1 cellular context compared by ENCODE assay signal in the genomic region with DNA sequence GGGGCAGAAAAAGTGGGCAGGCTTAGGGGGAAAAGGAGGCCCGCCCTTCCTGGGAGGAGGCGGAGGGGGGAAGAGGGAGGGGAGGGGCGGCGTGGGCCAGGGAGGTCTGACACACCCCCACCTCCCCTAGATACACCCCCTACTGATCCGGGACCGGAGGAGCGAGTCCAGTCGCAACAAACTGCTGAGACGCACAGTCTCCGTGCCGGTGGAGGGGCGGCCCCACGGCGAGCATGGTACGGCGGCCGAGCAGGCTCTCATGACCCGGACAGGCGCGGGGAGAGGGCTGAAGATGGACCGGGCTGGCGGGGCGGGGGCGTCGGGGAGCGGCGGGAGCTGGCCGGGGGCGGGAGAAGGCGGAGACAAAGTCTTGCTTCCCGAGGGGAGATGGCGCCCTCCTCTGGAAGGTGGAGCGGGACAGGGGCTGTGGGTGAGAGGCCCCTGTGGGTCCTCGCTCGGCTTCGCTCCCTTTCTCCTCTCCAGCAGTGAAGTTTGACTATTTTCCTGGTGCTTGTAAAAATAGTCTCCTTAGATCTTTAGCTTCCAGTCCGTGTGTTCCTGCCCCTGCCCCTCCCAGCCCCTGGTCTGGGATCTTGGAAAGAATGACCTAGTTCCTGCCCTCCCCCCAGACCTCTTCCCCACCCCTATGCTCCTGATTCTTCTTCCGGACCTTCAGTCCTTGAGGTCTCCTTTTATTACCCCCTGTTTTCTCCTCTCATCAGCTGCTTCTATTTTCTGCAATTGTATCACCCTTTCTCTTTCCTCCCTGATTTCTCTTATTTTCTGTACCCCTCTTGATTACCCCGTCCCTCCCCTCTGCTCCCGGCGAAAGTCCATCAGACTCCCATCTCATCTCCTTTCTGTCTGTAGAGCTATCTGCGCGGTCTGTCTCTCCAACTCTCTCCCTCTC.
TF ChIP-seq lines count a peak whose summit lies in the region.

No MANE protein-coding gene starts in this region.

TF ChIP-seq in HepG2, 621 proteins besides CTCF, POLR2A, EP300 and RAD21 (continued from another document and continues in another):
- TF ChIP-seq, protein P1, sequence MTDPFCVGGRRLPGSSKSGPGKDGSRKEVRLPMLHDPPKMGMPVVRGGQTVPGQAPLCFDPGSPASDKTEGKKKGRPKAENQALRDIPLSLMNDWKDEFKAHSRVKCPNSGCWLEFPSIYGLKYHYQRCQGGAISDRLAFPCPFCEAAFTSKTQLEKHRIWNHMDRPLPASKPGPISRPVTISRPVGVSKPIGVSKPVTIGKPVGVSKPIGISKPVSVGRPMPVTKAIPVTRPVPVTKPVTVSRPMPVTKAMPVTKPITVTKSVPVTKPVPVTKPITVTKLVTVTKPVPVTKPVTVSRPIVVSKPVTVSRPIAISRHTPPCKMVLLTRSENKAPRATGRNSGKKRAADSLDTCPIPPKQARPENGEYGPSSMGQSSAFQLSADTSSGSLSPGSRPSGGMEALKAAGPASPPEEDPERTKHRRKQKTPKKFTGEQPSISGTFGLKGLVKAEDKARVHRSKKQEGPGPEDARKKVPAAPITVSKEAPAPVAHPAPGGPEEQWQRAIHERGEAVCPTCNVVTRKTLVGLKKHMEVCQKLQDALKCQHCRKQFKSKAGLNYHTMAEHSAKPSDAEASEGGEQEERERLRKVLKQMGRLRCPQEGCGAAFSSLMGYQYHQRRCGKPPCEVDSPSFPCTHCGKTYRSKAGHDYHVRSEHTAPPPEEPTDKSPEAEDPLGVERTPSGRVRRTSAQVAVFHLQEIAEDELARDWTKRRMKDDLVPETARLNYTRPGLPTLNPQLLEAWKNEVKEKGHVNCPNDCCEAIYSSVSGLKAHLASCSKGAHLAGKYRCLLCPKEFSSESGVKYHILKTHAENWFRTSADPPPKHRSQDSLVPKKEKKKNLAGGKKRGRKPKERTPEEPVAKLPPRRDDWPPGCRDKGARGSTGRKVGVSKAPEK (CRISPR knock-in tag; IDR thresholded peaks at IDR 0.05; ENCODE audit: borderline replicate concordance), result no peak
- no peak for TF ChIP-seq ZNF547 (CRISPR knock-in tag; IDR thresholded peaks at IDR 0.05)
- TF ChIP-seq ZNF451 (CRISPR knock-in tag; IDR thresholded peaks at IDR 0.05), result no peak
- peak; percentile 90 for TF ChIP-seq MAZ (IDR thresholded peaks at IDR 0.05; ENCODE audit: borderline replicate concordance, low read depth, low read length)
- peak; percentile 97 for TF ChIP-seq MAZ (CRISPR knock-in tag; IDR thresholded peaks at IDR 0.05; ENCODE audit: low read depth)
- TF ChIP-seq RNF2 (conservative IDR thresholded peaks at IDR 0.05; ENCODE audit: low read depth), result no peak
- TF ChIP-seq, protein P2, sequence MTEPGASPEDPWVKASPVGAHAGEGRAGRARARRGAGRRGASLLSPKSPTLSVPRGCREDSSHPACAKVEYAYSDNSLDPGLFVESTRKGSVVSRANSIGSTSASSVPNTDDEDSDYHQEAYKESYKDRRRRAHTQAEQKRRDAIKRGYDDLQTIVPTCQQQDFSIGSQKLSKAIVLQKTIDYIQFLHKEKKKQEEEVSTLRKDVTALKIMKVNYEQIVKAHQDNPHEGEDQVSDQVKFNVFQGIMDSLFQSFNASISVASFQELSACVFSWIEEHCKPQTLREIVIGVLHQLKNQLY (CRISPR knock-in tag; IDR thresholded peaks at IDR 0.05), result no peak
- no peak for TF ChIP-seq RBAK (CRISPR knock-in tag; IDR thresholded peaks at IDR 0.05)
- no peak for TF ChIP-seq ZNF703 (CRISPR knock-in tag; IDR thresholded peaks at IDR 0.05; ENCODE audit: borderline replicate concordance)
- TF ChIP-seq, protein P3, sequence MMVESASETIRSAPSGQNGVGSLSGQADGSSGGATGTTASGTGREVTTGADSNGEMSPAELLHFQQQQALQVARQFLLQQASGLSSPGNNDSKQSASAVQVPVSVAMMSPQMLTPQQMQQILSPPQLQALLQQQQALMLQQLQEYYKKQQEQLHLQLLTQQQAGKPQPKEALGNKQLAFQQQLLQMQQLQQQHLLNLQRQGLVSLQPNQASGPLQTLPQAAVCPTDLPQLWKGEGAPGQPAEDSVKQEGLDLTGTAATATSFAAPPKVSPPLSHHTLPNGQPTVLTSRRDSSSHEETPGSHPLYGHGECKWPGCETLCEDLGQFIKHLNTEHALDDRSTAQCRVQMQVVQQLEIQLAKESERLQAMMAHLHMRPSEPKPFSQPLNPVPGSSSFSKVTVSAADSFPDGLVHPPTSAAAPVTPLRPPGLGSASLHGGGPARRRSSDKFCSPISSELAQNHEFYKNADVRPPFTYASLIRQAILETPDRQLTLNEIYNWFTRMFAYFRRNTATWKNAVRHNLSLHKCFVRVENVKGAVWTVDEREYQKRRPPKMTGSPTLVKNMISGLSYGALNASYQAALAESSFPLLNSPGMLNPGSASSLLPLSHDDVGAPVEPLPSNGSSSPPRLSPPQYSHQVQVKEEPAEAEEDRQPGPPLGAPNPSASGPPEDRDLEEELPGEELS (CRISPR knock-in tag; IDR thresholded peaks at IDR 0.05), result 0 out of 2 replicates have a peak, but pooled peaks have one; percentile 31
- TF ChIP-seq ZNF333 (CRISPR knock-in tag; IDR thresholded peaks at IDR 0.05; ENCODE audit: borderline replicate concordance), result no peak
- peak; percentile 51; the same call in 1 of the 2 replicates for TF ChIP-seq KMT2B (CRISPR knock-in tag; IDR thresholded peaks at IDR 0.05)
- no peak for TF ChIP-seq ZNF460 (CRISPR knock-in tag; IDR thresholded peaks at IDR 0.05; ENCODE audit: borderline replicate concordance)
- TF ChIP-seq ZNF331 (CRISPR knock-in tag; IDR thresholded peaks at IDR 0.05), result peak; percentile 21; the same call in 1 of the 2 replicates
- TF ChIP-seq, protein P4, sequence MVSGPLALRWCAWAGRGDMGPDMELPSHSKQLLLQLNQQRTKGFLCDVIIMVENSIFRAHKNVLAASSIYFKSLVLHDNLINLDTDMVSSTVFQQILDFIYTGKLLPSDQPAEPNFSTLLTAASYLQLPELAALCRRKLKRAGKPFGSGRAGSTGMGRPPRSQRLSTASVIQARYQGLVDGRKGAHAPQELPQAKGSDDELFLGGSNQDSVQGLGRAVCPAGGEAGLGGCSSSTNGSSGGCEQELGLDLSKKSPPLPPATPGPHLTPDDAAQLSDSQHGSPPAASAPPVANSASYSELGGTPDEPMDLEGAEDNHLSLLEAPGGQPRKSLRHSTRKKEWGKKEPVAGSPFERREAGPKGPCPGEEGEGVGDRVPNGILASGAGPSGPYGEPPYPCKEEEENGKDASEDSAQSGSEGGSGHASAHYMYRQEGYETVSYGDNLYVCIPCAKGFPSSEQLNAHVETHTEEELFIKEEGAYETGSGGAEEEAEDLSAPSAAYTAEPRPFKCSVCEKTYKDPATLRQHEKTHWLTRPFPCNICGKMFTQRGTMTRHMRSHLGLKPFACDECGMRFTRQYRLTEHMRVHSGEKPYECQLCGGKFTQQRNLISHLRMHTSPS (CRISPR knock-in tag; IDR thresholded peaks at IDR 0.05; ENCODE audit: low read depth), result no peak
- no peak for TF ChIP-seq ZNF317 (CRISPR knock-in tag; IDR thresholded peaks at IDR 0.05)
- TF ChIP-seq KLF12 (CRISPR knock-in tag; IDR thresholded peaks at IDR 0.05; ENCODE audit: borderline replicate concordance), result no peak
- 0 out of 2 replicates have a peak, but pooled peaks have one; percentile 21 for TF ChIP-seq ZNF124 (CRISPR knock-in tag; IDR thresholded peaks at IDR 0.05)
- TF ChIP-seq ZNF614 (CRISPR knock-in tag; IDR thresholded peaks at IDR 0.05; ENCODE audit: borderline replicate concordance), result no peak
- TF ChIP-seq, protein P5, sequence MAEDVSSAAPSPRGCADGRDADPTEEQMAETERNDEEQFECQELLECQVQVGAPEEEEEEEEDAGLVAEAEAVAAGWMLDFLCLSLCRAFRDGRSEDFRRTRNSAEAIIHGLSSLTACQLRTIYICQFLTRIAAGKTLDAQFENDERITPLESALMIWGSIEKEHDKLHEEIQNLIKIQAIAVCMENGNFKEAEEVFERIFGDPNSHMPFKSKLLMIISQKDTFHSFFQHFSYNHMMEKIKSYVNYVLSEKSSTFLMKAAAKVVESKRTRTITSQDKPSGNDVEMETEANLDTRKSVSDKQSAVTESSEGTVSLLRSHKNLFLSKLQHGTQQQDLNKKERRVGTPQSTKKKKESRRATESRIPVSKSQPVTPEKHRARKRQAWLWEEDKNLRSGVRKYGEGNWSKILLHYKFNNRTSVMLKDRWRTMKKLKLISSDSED (CRISPR knock-in tag; IDR thresholded peaks at IDR 0.05), result no peak
- TF ChIP-seq, protein P6, sequence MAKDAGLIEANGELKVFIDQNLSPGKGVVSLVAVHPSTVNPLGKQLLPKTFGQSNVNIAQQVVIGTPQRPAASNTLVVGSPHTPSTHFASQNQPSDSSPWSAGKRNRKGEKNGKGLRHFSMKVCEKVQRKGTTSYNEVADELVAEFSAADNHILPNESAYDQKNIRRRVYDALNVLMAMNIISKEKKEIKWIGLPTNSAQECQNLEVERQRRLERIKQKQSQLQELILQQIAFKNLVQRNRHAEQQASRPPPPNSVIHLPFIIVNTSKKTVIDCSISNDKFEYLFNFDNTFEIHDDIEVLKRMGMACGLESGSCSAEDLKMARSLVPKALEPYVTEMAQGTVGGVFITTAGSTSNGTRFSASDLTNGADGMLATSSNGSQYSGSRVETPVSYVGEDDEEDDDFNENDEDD (CRISPR knock-in tag; IDR thresholded peaks at IDR 0.05; ENCODE audit: borderline replicate concordance), result peak; percentile 90; the same call in 1 of the 2 replicates
- no peak for TF ChIP-seq ZNF660 (CRISPR knock-in tag; IDR thresholded peaks at IDR 0.05; ENCODE audit: borderline replicate concordance, low read depth)
- TF ChIP-seq, protein P7, sequence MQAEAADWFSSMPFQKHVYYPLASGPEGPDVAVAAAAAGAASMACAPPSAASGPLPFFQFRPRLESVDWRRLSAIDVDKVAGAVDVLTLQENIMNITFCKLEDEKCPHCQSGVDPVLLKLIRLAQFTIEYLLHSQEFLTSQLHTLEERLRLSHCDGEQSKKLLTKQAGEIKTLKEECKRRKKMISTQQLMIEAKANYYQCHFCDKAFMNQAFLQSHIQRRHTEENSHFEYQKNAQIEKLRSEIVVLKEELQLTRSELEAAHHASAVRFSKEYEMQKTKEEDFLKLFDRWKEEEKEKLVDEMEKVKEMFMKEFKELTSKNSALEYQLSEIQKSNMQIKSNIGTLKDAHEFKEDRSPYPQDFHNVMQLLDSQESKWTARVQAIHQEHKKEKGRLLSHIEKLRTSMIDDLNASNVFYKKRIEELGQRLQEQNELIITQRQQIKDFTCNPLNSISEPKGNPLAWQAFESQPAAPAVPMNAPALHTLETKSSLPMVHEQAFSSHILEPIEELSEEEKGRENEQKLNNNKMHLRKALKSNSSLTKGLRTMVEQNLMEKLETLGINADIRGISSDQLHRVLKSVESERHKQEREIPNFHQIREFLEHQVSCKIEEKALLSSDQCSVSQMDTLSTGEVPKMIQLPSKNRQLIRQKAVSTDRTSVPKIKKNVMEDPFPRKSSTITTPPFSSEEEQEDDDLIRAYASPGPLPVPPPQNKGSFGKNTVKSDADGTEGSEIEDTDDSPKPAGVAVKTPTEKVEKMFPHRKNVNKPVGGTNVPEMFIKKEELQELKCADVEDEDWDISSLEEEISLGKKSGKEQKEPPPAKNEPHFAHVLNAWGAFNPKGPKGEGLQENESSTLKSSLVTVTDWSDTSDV (CRISPR knock-in tag; IDR thresholded peaks at IDR 0.05), result no peak
- TF ChIP-seq POLR2AphosphoS2 (IDR thresholded peaks at IDR 0.05; ENCODE audit: low read depth, low read length), result no peak
- TF ChIP-seq, protein P8, sequence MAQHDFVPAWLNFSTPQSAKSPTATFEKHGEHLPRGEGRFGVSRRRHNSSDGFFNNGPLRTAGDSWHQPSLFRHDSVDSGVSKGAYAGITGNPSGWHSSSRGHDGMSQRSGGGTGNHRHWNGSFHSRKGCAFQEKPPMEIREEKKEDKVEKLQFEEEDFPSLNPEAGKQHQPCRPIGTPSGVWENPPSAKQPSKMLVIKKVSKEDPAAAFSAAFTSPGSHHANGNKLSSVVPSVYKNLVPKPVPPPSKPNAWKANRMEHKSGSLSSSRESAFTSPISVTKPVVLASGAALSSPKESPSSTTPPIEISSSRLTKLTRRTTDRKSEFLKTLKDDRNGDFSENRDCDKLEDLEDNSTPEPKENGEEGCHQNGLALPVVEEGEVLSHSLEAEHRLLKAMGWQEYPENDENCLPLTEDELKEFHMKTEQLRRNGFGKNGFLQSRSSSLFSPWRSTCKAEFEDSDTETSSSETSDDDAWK (CRISPR knock-in tag; IDR thresholded peaks at IDR 0.05), result no peak
- no peak for TF ChIP-seq ZNF251 (CRISPR knock-in tag; IDR thresholded peaks at IDR 0.05)
- TF ChIP-seq, protein P9, sequence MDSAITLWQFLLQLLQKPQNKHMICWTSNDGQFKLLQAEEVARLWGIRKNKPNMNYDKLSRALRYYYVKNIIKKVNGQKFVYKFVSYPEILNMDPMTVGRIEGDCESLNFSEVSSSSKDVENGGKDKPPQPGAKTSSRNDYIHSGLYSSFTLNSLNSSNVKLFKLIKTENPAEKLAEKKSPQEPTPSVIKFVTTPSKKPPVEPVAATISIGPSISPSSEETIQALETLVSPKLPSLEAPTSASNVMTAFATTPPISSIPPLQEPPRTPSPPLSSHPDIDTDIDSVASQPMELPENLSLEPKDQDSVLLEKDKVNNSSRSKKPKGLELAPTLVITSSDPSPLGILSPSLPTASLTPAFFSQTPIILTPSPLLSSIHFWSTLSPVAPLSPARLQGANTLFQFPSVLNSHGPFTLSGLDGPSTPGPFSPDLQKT (CRISPR knock-in tag; IDR thresholded peaks at IDR 0.05; ENCODE audit: borderline replicate concordance), result no peak
- TF ChIP-seq KDM3A (CRISPR knock-in tag; IDR thresholded peaks at IDR 0.05; ENCODE audit: low read depth), result peak; percentile 70
- TF ChIP-seq RORA (CRISPR knock-in tag; IDR thresholded peaks at IDR 0.05), result no peak
- no peak for TF ChIP-seq ARID2 (CRISPR knock-in tag; IDR thresholded peaks at IDR 0.05; ENCODE audit: borderline replicate concordance)
- TF ChIP-seq KLF6 (CRISPR knock-in tag; IDR thresholded peaks at IDR 0.05), result peak; percentile 62; the same call in 1 of the 2 replicates
- TF ChIP-seq, protein P10, sequence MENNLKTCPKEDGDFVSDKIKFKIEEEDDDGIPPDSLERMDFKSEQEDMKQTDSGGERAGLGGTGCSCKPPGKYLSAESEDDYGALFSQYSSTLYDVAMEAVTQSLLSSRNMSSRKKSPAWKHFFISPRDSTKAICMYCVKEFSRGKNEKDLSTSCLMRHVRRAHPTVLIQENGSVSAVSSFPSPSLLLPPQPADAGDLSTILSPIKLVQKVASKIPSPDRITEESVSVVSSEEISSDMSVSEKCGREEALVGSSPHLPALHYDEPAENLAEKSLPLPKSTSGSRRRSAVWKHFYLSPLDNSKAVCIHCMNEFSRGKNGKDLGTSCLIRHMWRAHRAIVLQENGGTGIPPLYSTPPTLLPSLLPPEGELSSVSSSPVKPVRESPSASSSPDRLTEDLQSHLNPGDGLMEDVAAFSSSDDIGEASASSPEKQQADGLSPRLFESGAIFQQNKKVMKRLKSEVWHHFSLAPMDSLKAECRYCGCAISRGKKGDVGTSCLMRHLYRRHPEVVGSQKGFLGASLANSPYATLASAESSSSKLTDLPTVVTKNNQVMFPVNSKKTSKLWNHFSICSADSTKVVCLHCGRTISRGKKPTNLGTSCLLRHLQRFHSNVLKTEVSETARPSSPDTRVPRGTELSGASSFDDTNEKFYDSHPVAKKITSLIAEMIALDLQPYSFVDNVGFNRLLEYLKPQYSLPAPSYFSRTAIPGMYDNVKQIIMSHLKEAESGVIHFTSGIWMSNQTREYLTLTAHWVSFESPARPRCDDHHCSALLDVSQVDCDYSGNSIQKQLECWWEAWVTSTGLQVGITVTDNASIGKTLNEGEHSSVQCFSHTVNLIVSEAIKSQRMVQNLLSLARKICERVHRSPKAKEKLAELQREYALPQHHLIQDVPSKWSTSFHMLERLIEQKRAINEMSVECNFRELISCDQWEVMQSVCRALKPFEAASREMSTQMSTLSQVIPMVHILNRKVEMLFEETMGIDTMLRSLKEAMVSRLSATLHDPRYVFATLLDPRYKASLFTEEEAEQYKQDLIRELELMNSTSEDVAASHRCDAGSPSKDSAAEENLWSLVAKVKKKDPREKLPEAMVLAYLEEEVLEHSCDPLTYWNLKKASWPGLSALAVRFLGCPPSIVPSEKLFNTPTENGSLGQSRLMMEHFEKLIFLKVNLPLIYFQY (CRISPR knock-in tag; IDR thresholded peaks at IDR 0.05; ENCODE audit: borderline replicate concordance), result no peak
